8 cellular contexts compared by ENCODE assay signal in the genomic region with DNA sequence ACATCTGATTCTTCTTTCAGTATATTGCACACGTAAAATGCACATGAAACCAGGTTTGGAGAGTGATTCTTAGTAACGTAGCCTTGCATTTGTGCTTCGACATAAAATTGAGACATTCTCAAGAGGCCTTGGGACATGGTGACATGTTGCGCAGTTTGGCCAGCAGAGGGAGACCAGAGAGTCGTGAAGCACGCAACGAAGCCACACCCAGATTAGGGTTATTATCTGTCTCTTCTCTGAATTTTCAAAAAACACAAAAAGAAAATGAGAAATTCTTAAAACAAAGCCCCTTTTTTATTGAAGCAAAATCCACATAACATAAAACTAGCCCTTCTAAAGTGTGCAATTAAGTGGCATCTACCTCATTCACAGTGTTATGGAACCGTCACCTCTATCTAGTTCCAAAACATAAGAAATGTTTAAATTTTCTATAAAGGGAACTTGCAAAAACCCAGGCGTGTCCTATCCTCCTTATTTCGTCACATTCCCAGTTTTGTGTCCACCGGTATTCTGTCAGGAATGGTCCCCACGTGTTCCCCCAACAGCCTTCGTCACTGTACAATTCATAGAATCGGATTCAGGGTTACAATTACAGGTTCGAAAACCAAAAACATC.
DNase-seq lines count a peak whose midpoint lies in the region; ATAC-seq and TF ChIP-seq lines count a peak whose summit lies in the region.

No MANE protein-coding gene starts in this region.

- ATAC-seq in GM18868 (IDR thresholded peaks at IDR 0.05; ENCODE audit: unreplicated experiment), result no peak

- DNase-seq in GM12865 (ENCODE audit: low read depth) (peak; percentile 94), HS-5 (ENCODE audit: low read depth) (peak; percentile 60), SHP77 (lab: John Stamatoyannopoulos, UW) (peak; percentile 43), foreskin fibroblast (peak; percentile 79 to 93), nucleus accumbens (lab: John Stamatoyannopoulos, UW) (peak in 43 of 56 donors; percentile 2 to 84 (median 28)), substantia nigra (lab: John Stamatoyannopoulos, UW) (peak in 34 of 49 donors; percentile 2 to 63 (median 40))
- peak; percentile 91 for DNase-seq in activated effector memory CD4-positive, alpha-beta T cell treated with anti-CD3 and anti-CD28 coated beads, Interleukin-2, amount 50 U/mL, for 16 hours

- H3K4me3 ChIP-seq in GM12865 (ENCODE audit: low read depth, low read length) (peak overlapping the region; percentile 39), foreskin fibroblast (ENCODE audit: low read depth in 1 of 2, low read length in 2 of 2) (no peak overlapping the region)

- TF ChIP-seq CTCF in GM12865 (IDR thresholded peaks at IDR 0.05; ENCODE audit: insufficient read depth, low read depth, low read length, missing control alignments) (peak; percentile 69), foreskin fibroblast (IDR thresholded peaks at IDR 0.05; ENCODE audit: low read depth, low read length) (peak; percentile 76)

- peak overlapping the region; percentile 93 for H3K27ac ChIP-seq in substantia nigra (ENCODE audit: low read depth, low read length, poor library complexity, severe bottlenecking)

Comparison
In these comparisons a context has a peak if more than half of its experiments do, and no peak if none do; other contexts are left out.
1. DNase-seq: peak in every context shown above with its lines; median percentile 94 in GM12865; 91 in activated effector memory CD4-positive, alpha-beta T cell treated with anti-CD3 and anti-CD28 coated beads, Interleukin-2, amount 50 U/mL, for 16 hours; 86 in foreskin fibroblast; 60 in HS-5; 43 in SHP77; 40 in substantia nigra; 28 in nucleus accumbens.